Comparison of ENCODE assay signal across 8 cellular contexts in the genomic region with DNA sequence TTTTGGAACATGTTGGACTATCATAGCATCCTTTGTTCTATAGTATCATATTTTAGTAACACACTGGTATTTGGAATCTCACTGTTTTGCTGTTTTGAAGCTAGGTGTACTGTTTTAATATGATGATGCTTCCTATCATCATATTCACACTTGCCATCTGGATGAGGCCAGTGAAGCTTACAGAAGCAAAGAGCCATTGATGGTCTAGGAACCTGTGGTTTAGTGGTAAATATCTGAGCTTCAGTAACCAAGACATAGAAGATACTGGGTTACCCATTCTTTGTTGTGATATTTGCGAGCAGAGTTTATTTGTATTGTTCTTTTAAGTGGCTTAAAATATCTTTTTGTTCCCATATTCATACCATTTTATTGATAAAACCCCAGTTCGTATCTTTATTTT.
"Had no signal": no experiment of that assay in that cellular context is flagged by ENCODE, and none has a peak within 500 bp of the region (broad histone marks: within the 10 kb centered on the region; RNA-seq: fewer than 3 reads in every experiment).

No MANE protein-coding gene starts in this region.

- H3K27ac ChIP-seq: HL-60, KMS-11 had no signal

- ATAC-seq: HepG2, K562 had no signal

- H3K9ac ChIP-seq: KMS-11 had no signal

- DNase-seq: IMR-90, Karpas-422, KBM-7, KG1 had no signal

- H3K4me3 ChIP-seq: K562 had no signal

- H3K4me2 ChIP-seq: KMS-11 had no signal
